1 cellular context compared by ENCODE assay signal in the genomic region with DNA sequence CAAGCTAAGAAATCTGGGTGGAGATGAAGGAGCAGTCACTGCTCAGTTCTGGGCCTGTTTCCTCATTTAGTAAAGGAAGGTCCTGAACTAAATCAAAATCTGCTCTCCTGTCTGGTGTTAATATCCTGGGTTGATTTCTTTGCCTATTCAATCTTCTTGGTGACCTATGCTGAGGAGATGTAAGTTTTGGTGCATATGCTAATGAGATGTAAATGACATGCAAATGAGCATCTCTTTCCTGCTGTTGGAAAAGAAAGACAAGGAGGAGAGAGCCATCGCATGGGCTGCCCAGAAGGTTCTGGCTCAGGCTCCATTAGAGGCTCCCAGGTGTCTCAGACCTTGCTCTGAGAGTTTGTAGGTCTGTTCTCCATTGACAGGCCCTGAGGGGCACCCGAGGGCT.
TF ChIP-seq lines count a peak whose summit lies in the region.

No MANE protein-coding gene starts in this region.

TF ChIP-seq in GM12878, 131 proteins besides CTCF, POLR2A, EP300 and RAD21:
- TF ChIP-seq LARP7 (IDR thresholded peaks at IDR 0.05) (0 out of 2 replicates have a peak, but pooled peaks have one; percentile 2), IKZF1 (conservative IDR thresholded peaks at IDR 0.05) (0 out of 2 replicates have a peak, but pooled peaks have one; percentile 15), PAX5 (IDR thresholded peaks at IDR 0.05; ENCODE audit: borderline replicate concordance, low read depth, low read length) (no peak), SMAD1 (IDR thresholded peaks at IDR 0.05; ENCODE audit: low read depth, partially characterized antibody) (peak; percentile 20), ZNF274 (IDR thresholded peaks at IDR 0.05; ENCODE audit: insufficient read depth, insufficient read length) (no peak), BHLHE40 (IDR thresholded peaks at IDR 0.05; ENCODE audit: borderline replicate concordance in 1 of 2, low read depth in 2 of 2, low read length in 1 of 2) (0 out of 4 replicates have a peak, but pooled peaks of 1 of the 2 experiments have one; percentile 2), POU2F2 (IDR thresholded peaks at IDR 0.05; ENCODE audit: borderline replicate concordance, low read depth, low read length) (peak; percentile 83; the same call in 2 of the 3 replicates)
- TF ChIP-seq, protein P1, sequence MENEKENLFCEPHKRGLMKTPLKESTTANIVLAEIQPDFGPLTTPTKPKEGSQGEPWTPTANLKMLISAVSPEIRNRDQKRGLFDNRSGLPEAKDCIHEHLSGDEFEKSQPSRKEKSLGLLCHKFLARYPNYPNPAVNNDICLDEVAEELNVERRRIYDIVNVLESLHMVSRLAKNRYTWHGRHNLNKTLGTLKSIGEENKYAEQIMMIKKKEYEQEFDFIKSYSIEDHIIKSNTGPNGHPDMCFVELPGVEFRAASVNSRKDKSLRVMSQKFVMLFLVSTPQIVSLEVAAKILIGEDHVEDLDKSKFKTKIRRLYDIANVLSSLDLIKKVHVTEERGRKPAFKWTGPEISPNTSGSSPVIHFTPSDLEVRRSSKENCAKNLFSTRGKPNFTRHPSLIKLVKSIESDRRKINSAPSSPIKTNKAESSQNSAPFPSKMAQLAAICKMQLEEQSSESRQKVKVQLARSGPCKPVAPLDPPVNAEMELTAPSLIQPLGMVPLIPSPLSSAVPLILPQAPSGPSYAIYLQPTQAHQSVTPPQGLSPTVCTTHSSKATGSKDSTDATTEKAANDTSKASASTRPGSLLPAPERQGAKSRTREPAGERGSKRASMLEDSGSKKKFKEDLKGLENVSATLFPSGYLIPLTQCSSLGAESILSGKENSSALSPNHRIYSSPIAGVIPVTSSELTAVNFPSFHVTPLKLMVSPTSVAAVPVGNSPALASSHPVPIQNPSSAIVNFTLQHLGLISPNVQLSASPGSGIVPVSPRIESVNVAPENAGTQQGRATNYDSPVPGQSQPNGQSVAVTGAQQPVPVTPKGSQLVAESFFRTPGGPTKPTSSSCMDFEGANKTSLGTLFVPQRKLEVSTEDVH (IDR thresholded peaks at IDR 0.05; ENCODE audit: low read depth, partially characterized antibody) = no peak
- TF ChIP-seq, protein P2, sequence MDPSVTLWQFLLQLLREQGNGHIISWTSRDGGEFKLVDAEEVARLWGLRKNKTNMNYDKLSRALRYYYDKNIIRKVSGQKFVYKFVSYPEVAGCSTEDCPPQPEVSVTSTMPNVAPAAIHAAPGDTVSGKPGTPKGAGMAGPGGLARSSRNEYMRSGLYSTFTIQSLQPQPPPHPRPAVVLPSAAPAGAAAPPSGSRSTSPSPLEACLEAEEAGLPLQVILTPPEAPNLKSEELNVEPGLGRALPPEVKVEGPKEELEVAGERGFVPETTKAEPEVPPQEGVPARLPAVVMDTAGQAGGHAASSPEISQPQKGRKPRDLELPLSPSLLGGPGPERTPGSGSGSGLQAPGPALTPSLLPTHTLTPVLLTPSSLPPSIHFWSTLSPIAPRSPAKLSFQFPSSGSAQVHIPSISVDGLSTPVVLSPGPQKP (IDR thresholded peaks at IDR 0.05; ENCODE audit: low read depth, low read length) = no peak
- TF ChIP-seq, protein P3, sequence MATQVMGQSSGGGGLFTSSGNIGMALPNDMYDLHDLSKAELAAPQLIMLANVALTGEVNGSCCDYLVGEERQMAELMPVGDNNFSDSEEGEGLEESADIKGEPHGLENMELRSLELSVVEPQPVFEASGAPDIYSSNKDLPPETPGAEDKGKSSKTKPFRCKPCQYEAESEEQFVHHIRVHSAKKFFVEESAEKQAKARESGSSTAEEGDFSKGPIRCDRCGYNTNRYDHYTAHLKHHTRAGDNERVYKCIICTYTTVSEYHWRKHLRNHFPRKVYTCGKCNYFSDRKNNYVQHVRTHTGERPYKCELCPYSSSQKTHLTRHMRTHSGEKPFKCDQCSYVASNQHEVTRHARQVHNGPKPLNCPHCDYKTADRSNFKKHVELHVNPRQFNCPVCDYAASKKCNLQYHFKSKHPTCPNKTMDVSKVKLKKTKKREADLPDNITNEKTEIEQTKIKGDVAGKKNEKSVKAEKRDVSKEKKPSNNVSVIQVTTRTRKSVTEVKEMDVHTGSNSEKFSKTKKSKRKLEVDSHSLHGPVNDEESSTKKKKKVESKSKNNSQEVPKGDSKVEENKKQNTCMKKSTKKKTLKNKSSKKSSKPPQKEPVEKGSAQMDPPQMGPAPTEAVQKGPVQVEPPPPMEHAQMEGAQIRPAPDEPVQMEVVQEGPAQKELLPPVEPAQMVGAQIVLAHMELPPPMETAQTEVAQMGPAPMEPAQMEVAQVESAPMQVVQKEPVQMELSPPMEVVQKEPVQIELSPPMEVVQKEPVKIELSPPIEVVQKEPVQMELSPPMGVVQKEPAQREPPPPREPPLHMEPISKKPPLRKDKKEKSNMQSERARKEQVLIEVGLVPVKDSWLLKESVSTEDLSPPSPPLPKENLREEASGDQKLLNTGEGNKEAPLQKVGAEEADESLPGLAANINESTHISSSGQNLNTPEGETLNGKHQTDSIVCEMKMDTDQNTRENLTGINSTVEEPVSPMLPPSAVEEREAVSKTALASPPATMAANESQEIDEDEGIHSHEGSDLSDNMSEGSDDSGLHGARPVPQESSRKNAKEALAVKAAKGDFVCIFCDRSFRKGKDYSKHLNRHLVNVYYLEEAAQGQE (IDR thresholded peaks at IDR 0.05; ENCODE audit: low read depth, low read length) = no peak
TF ChIP-seq in GM12878: peak in this region for 5.
